In genomic region chr18:76985156-76985950, GRCh38 we compare ENCODE assay signal across 18 cellular contexts.
DNase-seq lines count a peak whose midpoint lies in the region; ATAC-seq and TF ChIP-seq lines count a peak whose summit lies in the region.
"Had no signal": no experiment of that assay in that cellular context is flagged by ENCODE, and none has a peak within 500 bp of the region (broad histone marks: within the 10 kb centered on the region; RNA-seq: fewer than 3 reads in every experiment).

No MANE protein-coding gene starts in this region.

- TF ChIP-seq POLR2A in spleen (IDR thresholded peaks at IDR 0.05), result no peak

- no peaks in the 10 kb centered on the region for H3K79me2 ChIP-seq in smooth muscle cell (ENCODE audit: low read depth)

- H3K4me1 ChIP-seq in colonic mucosa (peaks cover 3% of the 10 kb centered on the region), spleen (peaks cover 0 to 38% (median 12%) of the 10 kb centered on the region in 6 donors), smooth muscle cell (ENCODE audit: low read depth) (no peaks in the 10 kb centered on the region)

- WGBS in spleen, 5 donors, result 87 to 93% (median 92%) methylated on average over 25 to 27 of the region's 27 CpGs
- WGBS in smooth muscle cell (ENCODE audit: low lambda C conversion rate), result 95% methylated on average over 27 of the region's 27 CpGs

- no peak overlapping the region for H3K9ac ChIP-seq in colonic mucosa (ENCODE audit: low read depth in 2 of 2, low read length in 2 of 2)
- no peak overlapping the region for H3K9ac ChIP-seq in smooth muscle cell (ENCODE audit: low read depth)

- no peak overlapping the region for H3K4me2 ChIP-seq in smooth muscle cell

- H4K20me1 ChIP-seq in smooth muscle cell (ENCODE audit: low read depth), result no peaks in the 10 kb centered on the region

- TF ChIP-seq CTCF in colonic mucosa (IDR thresholded peaks at IDR 0.05), result no peak
- TF ChIP-seq CTCF in spleen (IDR thresholded peaks at IDR 0.05 in 8 of 11, conservative IDR thresholded peaks at IDR 0.05 in 3 of 11), result no peak
- no peak for TF ChIP-seq CTCF in smooth muscle cell (IDR thresholded peaks at IDR 0.05; ENCODE audit: borderline replicate concordance, insufficient read depth, poor library complexity, severe bottlenecking)

- no peaks in the 10 kb centered on the region for H3K9me3 ChIP-seq in colonic mucosa
- no peaks in the 10 kb centered on the region for H3K9me3 ChIP-seq in spleen
- H3K9me3 ChIP-seq in smooth muscle cell (replicated peaks; ENCODE audit: low read depth), result no peaks in the 10 kb centered on the region

- no peak overlapping the region for H2AFZ ChIP-seq in smooth muscle cell (ENCODE audit: low read depth)

- H3F3A ChIP-seq in smooth muscle cell (ENCODE audit: low read depth), result no peaks in the 10 kb centered on the region

- peak; percentile 9 for DNase-seq in Ammon's horn (ENCODE audit: low spot score)
- peak; percentile 16 for DNase-seq in colonic mucosa
- peak; percentile 41 for DNase-seq in left lobe of liver (ENCODE audit: low spot score)
- peak; percentile 67 for DNase-seq in spleen
- no peak for DNase-seq in AG08396 (ENCODE audit: low spot score)
- no peak for DNase-seq in NCI-H1694 (lab: John Stamatoyannopoulos, UW)
- no peak for DNase-seq in DMS 273 (lab: John Stamatoyannopoulos, UW; ENCODE audit: unreplicated experiment)
- no peak for DNase-seq in smooth muscle cell (lab: John Stamatoyannopoulos, UW; ENCODE audit: unreplicated experiment)
- DNase-seq: C1 segment of cervical spinal cord; CD8-positive, alpha-beta memory T cell; DMS79; GOT3; NCI-H1105 treated with DMSO at 0.1 percent for 48 hours; NCI-H1694 treated with DMSO at 0.1 percent for 48 hours; NCI-H2227 treated with DMSO at 0.1 percent for 48 hours; NCI-H524; SHP77 had no signal

- no peak overlapping the region for H3K4me3 ChIP-seq in colonic mucosa
- no peak overlapping the region for H3K4me3 ChIP-seq in spleen
- H3K4me3 ChIP-seq in smooth muscle cell, result no peak overlapping the region
- H3K4me3 ChIP-seq: K562 had no signal

- intact Hi-C loops in colonic mucosa (cut with DNase I) (loop anchor here (5.0 kb wide), 1 partner anchor 113 kb away; no protein-coding TSS in a partner anchor), spleen (cut with DNase I; ENCODE audit: low total_unique reads) (no loop called here)

- no peaks in the 10 kb centered on the region for H3K27me3 ChIP-seq in colonic mucosa
- H3K27me3 ChIP-seq in spleen (replicated peaks in 1 of 7), result no peaks in the 10 kb centered on the region
- no peaks in the 10 kb centered on the region for H3K27me3 ChIP-seq in smooth muscle cell (ENCODE audit: low read depth)

- H3K36me3 ChIP-seq in colonic mucosa (no peaks in the 10 kb centered on the region), spleen (no peaks in the 10 kb centered on the region), smooth muscle cell (ENCODE audit: low read depth) (no peaks in the 10 kb centered on the region)

- H3K27ac ChIP-seq in colonic mucosa (no peak overlapping the region), spleen (no peak overlapping the region), smooth muscle cell (ENCODE audit: low read depth) (no peak overlapping the region)

- ATAC-seq in left lobe of liver, result no peak
- ATAC-seq: K562 had no signal

Comparison
In these comparisons a context has a peak if more than half of its experiments do, and no peak if none do; other contexts are left out.
1. DNase-seq: peak in Ammon's horn (single experiment), colonic mucosa (single experiment), left lobe of liver (single experiment) and spleen (single experiment); none in AG08396 (single experiment), NCI-H1694 (single experiment), DMS 273 (single experiment) and smooth muscle cell (single experiment).